Comparison of ENCODE assay signal across 1 cellular context in genomic region chr13:46181799-46182490, GRCh38.
TF ChIP-seq lines count a peak whose summit lies in the region.

Gene LCP1, minus strand, starts transcription at chr13:46182177. Its CDS starts 22,515 bp downstream, at chr13:46159662.

TF ChIP-seq in GM12878, 131 proteins besides CTCF, POLR2A, EP300 and RAD21 (continued from another document and continues in another):
- TF ChIP-seq PRDM15 (CRISPR knock-in tag; IDR thresholded peaks at IDR 0.05) (no peak), BMI1 (IDR thresholded peaks at IDR 0.05; ENCODE audit: borderline replicate concordance) (no peak; the same call in 1 of the 2 replicates), RUNX3 (IDR thresholded peaks at IDR 0.05; ENCODE audit: low read length) (peak; percentile 92), SRF (IDR thresholded peaks at IDR 0.05; ENCODE audit: low read depth in 2 of 2, low read length in 2 of 2) (peak; percentile 31 to 93; a peak in 3 of 4 replicates), CEBPZ (IDR thresholded peaks at IDR 0.05; ENCODE audit: low read depth, low read length) (no peak), IRF5 (IDR thresholded peaks at IDR 0.05; ENCODE audit: borderline replicate concordance) (no peak), HDGF (IDR thresholded peaks at IDR 0.05) (no peak), CEBPB (IDR thresholded peaks at IDR 0.05; ENCODE audit: borderline replicate concordance in 1 of 2, low read depth in 2 of 2, low read length in 2 of 2) (no peak), PAX5 (IDR thresholded peaks at IDR 0.05; ENCODE audit: borderline replicate concordance, low read depth, low read length) (peak; percentile 50; the same call in 1 of the 2 replicates), YY1 (IDR thresholded peaks at IDR 0.05; ENCODE audit: low read depth, low read length) (peak; percentile 92), KAT2A (conservative IDR thresholded peaks at IDR 0.05; ENCODE audit: control insufficient read depth, low read depth, low read length) (no peak), TARDBP (IDR thresholded peaks at IDR 0.05; ENCODE audit: borderline replicate concordance) (no peak), CBX5 (IDR thresholded peaks at IDR 0.05; ENCODE audit: low read depth) (no peak; the same call in 1 of the 2 replicates), SMARCA5 (IDR thresholded peaks at IDR 0.05) (no peak), MTA2 (IDR thresholded peaks at IDR 0.05; ENCODE audit: low read depth) (peak; percentile 56), MYB (IDR thresholded peaks at IDR 0.05; ENCODE audit: borderline replicate concordance, low read depth, low read length) (0 out of 2 replicates have a peak, but pooled peaks have one; percentile 7), CHD4 (IDR thresholded peaks at IDR 0.05) (no peak), PBX3 (IDR thresholded peaks at IDR 0.05; ENCODE audit: insufficient replicate concordance, low read depth, low read length) (peak; percentile 32), NKRF (conservative IDR thresholded peaks at IDR 0.05) (peak; percentile 76; the same call in 1 of the 2 replicates), MEF2B (IDR thresholded peaks at IDR 0.05; ENCODE audit: partially characterized antibody, poor library complexity, severe bottlenecking) (no peak), SMAD1 (IDR thresholded peaks at IDR 0.05; ENCODE audit: low read depth, partially characterized antibody) (peak; percentile 93), ZBED1 (IDR thresholded peaks at IDR 0.05; ENCODE audit: borderline replicate concordance) (no peak), EGR1 (IDR thresholded peaks at IDR 0.05; ENCODE audit: borderline replicate concordance in 1 of 2, low read depth in 2 of 2, low read length in 2 of 2) (no peak), ZNF274 (IDR thresholded peaks at IDR 0.05; ENCODE audit: insufficient read depth, insufficient read length) (no peak), CHD1 (IDR thresholded peaks at IDR 0.05; ENCODE audit: low read depth, low read length) (no peak), MXI1 (IDR thresholded peaks at IDR 0.05; ENCODE audit: low read depth, low read length) (peak; percentile 44; the same call in 1 of the 2 replicates), ZZZ3 (IDR thresholded peaks at IDR 0.05; ENCODE audit: control insufficient read depth, insufficient read length, low read depth) (no peak), SIN3A (IDR thresholded peaks at IDR 0.05; ENCODE audit: low read depth, low read length) (peak; percentile 88), IRF3 (IDR thresholded peaks at IDR 0.05) (no peak), NFIC (IDR thresholded peaks at IDR 0.05; ENCODE audit: low read depth, low read length) (peak; percentile 39), E4F1 (IDR thresholded peaks at IDR 0.05; ENCODE audit: borderline replicate concordance, partially characterized antibody) (no peak), IKZF2 (IDR thresholded peaks at IDR 0.05) (peak; percentile 50 to 71; a peak in 3 of 4 replicates), RFX5 (IDR thresholded peaks at IDR 0.05; ENCODE audit: low read depth, low read length) (no peak), FOS (IDR thresholded peaks at IDR 0.05; ENCODE audit: borderline replicate concordance, extremely low read depth, insufficient read length) (no peak), RELB (IDR thresholded peaks at IDR 0.05; ENCODE audit: low read depth) (peak; percentile 78), NR2F1 (conservative IDR thresholded peaks at IDR 0.05) (peak; percentile 52; the same call in 1 of the 2 replicates), JUND (IDR thresholded peaks at IDR 0.05; ENCODE audit: low read depth, low read length) (no peak), KLF5 (IDR thresholded peaks at IDR 0.05; ENCODE audit: partially characterized antibody) (peak; percentile 59), TCF7 (IDR thresholded peaks at IDR 0.05; ENCODE audit: borderline replicate concordance) (no peak), ZSCAN29 (IDR thresholded peaks at IDR 0.05) (0 out of 2 replicates have a peak, but pooled peaks have one; percentile 37), ZNF24 (IDR thresholded peaks at IDR 0.05) (no peak)
